Comparison of ENCODE assay signal across 26 cellular contexts in genomic region chr18:32717151-32717550, GRCh38. TPM values are rescaled to one million over a fixed set of nuclear protein-coding genes. Genes with fewer than 3 reads are reported as not detected.
"Had no signal": no experiment of that assay in that cellular context is flagged by ENCODE, and none has a peak within 500 bp of the region (broad histone marks: within the 10 kb centered on the region; RNA-seq: fewer than 3 reads in every experiment).

No MANE protein-coding gene starts in this region.

- H3K27ac Mint-ChIP-seq: endodermal cell; naive thymus-derived CD4-positive, alpha-beta T cell; nephron progenitor cell; type B pancreatic cell had no signal

- H3K36me3 Mint-ChIP-seq: naive thymus-derived CD4-positive, alpha-beta T cell; type B pancreatic cell had no signal

- H3K27me3 ChIP-seq: gastrocnemius medialis, heart right ventricle, right lobe of liver, spleen, suprapubic skin, thyroid gland had no signal

- H3K4me3 ChIP-seq: coronary artery, gastrocnemius medialis, heart right ventricle, psoas muscle, right lobe of liver, spleen, suprapubic skin, thyroid gland had no signal

- H3K4me1 ChIP-seq: gastrocnemius medialis, heart right ventricle, psoas muscle, right lobe of liver had no signal

- ATAC-seq: gastrocnemius medialis; heart right ventricle; naive thymus-derived CD4-positive, alpha-beta T cell; psoas muscle; right lobe of liver; stimulated activated naive CD8-positive, alpha-beta T cell treated with anti-CD3 and anti-CD28 coated beads, Interleukin-15, Interleukin-2, amounts not matched to agents 100 U/mL and 50 U/mL, for 24 hours had no signal

- H3K9me3 ChIP-seq: gastrocnemius medialis, heart right ventricle, psoas muscle, right lobe of liver, spleen, suprapubic skin, thyroid gland had no signal

- H3K27ac ChIP-seq: coronary artery, gastrocnemius medialis, heart right ventricle, psoas muscle, right lobe of liver, spleen, suprapubic skin, thyroid gland had no signal

- H3K9me3 Mint-ChIP-seq: endodermal cell, nephron progenitor cell, type B pancreatic cell had no signal

- DNase-seq: effector CD4-positive, alpha-beta T cell; endodermal cell; erythroblast; gastrocnemius medialis; heart right ventricle; hypothalamus; kidney glomerular epithelial cell; naive thymus-derived CD4-positive, alpha-beta T cell; nephron progenitor cell; psoas muscle; retina; right lobe of liver; spleen; stimulated activated CD4-positive, alpha-beta T cell treated with anti-CD3 and anti-CD28 coated beads, Interleukin-15, amount 100 ng/mL, for 24 hours; stimulated activated CD4-positive, alpha-beta T cell treated with anti-CD3 and anti-CD28 coated beads, Interleukin-1b, Interleukin-23, amount 100 ng/mL, for 48 hours; stimulated activated CD4-positive, alpha-beta T cell treated with anti-CD3 and anti-CD28 coated beads, Interleukin-4, amount 100 ng/mL, for 24 hours; stimulated activated naive CD8-positive, alpha-beta T cell treated with anti-CD3 and anti-CD28 coated beads, Interleukin-15, Interleukin-2, amounts not matched to agents 100 U/mL and 50 U/mL, for 24 hours; thyroid gland had no signal

- H3K36me3 ChIP-seq: gastrocnemius medialis, heart right ventricle, right lobe of liver, spleen, suprapubic skin, thyroid gland had no signal

- H3K4me3 Mint-ChIP-seq: endodermal cell; naive thymus-derived CD4-positive, alpha-beta T cell; nephron progenitor cell; type B pancreatic cell had no signal

- H3K4me1 Mint-ChIP-seq: naive thymus-derived CD4-positive, alpha-beta T cell had no signal

- FAIRE-seq: endothelial cell of umbilical vein, islet of Langerhans, urothelium cell line had no signal

RNA-seq across cellular contexts. Expression of gene KLHL14, which starts 55.7 kb away (rescaled TPM):
- total RNA-seq: endothelial cell of umbilical vein, fibroblast of villous mesenchyme, osteoblast, psoas muscle had no signal
- polyA plus RNA-seq: endothelial cell of umbilical vein had no signal
